Comparison of ENCODE assay signal across 8 cellular contexts in genomic region chr9:128321343-128321742, GRCh38. TPM values are rescaled to one million over a fixed set of nuclear protein-coding genes. Genes with fewer than 3 reads are reported as not detected.
A peak's percentile ranks its signal among the peaks of the same experiment; 100 is the strongest.
DNase-seq lines count a peak whose midpoint lies in the region; ATAC-seq, FAIRE-seq and TF ChIP-seq lines count a peak whose summit lies in the region.

No MANE protein-coding gene starts in this region.

- no peak for FAIRE-seq in A549 (lab: Jason Lieb, UNC)

- peaks cover 20% of the 10 kb centered on the region for H3K4me1 ChIP-seq in A549
- H3K4me1 ChIP-seq in HUES48 (ENCODE audit: control insufficient read depth, insufficient read depth, low read length) = no peaks in the 10 kb centered on the region; the same call in 1 of the 2 replicates
- H3K4me1 ChIP-seq in body of pancreas = peaks cover 24% of the 10 kb centered on the region
- H3K4me1 ChIP-seq in neuronal stem cell (ENCODE audit: control insufficient read depth in 2 of 2, insufficient read depth in 1 of 2, low read depth in 1 of 2, low read length in 2 of 2) = peaks cover 5 to 9% of the 10 kb centered on the region in 2 donors

- peaks cover 11% of the 10 kb centered on the region for H3K36me3 Mint-ChIP-seq in mesothelial cell of epicardium

- no peak overlapping the region for H3K9ac ChIP-seq in HUES48 (ENCODE audit: low read depth, low read length)
- no peak overlapping the region for H3K9ac ChIP-seq in neuronal stem cell (ENCODE audit: low read depth, low read length, poor library complexity)

- H2AK5ac ChIP-seq in neuronal stem cell (ENCODE audit: low read depth, low read length) = no peak overlapping the region

- H3K9me3 ChIP-seq in A549 (no peaks in the 10 kb centered on the region), HUES48 (ENCODE audit: control insufficient read depth, insufficient read depth, low read length) (no peaks in the 10 kb centered on the region), body of pancreas (no peaks in the 10 kb centered on the region), neuronal stem cell (replicated peaks in 1 of 2; ENCODE audit: control insufficient read depth in 2 of 2, insufficient read depth in 1 of 2, low read depth in 1 of 2, low read length in 2 of 2) (no peaks in the 10 kb centered on the region)

- H3K14ac ChIP-seq in neuronal stem cell (ENCODE audit: low read length) = no peak overlapping the region

- DNase-seq in A549 (ENCODE audit: low read depth in 1 of 2, low spot score in 1 of 2) (no peak), body of pancreas (no peak), mesothelial cell of epicardium (ENCODE audit: low spot score in 2 of 2, unreplicated experiment in 2 of 2) (no peak), neuronal stem cell (ENCODE audit: low spot score) (no peak), HuH-7.5 (ENCODE audit: low spot score) (no peak), AG08396 (ENCODE audit: low spot score) (no peak)

- no peak overlapping the region for H4K91ac ChIP-seq in neuronal stem cell (ENCODE audit: low read depth, low read length, poor library complexity)

- H2BK120ac ChIP-seq in neuronal stem cell (ENCODE audit: low read depth, low read length) = no peak overlapping the region

- no peak overlapping the region for H2BK15ac ChIP-seq in neuronal stem cell (ENCODE audit: low read length)

- no peak overlapping the region for H3K23ac ChIP-seq in neuronal stem cell (ENCODE audit: low read depth, low read length, poor library complexity)

- no peak for TF ChIP-seq POLR2A in A549 (IDR thresholded peaks at IDR 0.05; ENCODE audit: low read length)
- TF ChIP-seq POLR2A in body of pancreas (IDR thresholded peaks at IDR 0.05) = no peak

- no peak overlapping the region for H3K27ac Mint-ChIP-seq in mesothelial cell of epicardium

- peaks cover 4% of the 10 kb centered on the region for H3K79me1 ChIP-seq in neuronal stem cell (ENCODE audit: low read depth, low read length)

- no peaks in the 10 kb centered on the region for H3K27me3 Mint-ChIP-seq in mesothelial cell of epicardium (ENCODE audit: low read depth)

- H3K4ac ChIP-seq in neuronal stem cell (ENCODE audit: low read length) = no peak overlapping the region

- no peak for TF ChIP-seq EP300 in A549 (IDR thresholded peaks at IDR 0.05)

- H4K8ac ChIP-seq in neuronal stem cell (ENCODE audit: low read depth, low read length) = no peak overlapping the region

- POLR2A ChIA-PET in A549 (lab: Yijun Ruan, JAX) = interaction anchor here (0.6 kb wide), 1 partner anchor 21 kb away, joined by 5 read pairs; no protein-coding TSS in a partner anchor

- H3K4me3 ChIP-seq in A549 (peak overlapping the region; percentile 74), HUES48 (ENCODE audit: low read depth, low read length) (peak overlapping the region; percentile 83), body of pancreas (peak overlapping the region; percentile 77 to 88), neuronal stem cell (ENCODE audit: low read length in 2 of 2) (peak overlapping the region in 1 of 2 donors; percentile 70)

- H3K27me3 ChIP-seq in HUES48 (ENCODE audit: control insufficient read depth, insufficient read depth, low read length) (no peaks in the 10 kb centered on the region), body of pancreas (no peaks in the 10 kb centered on the region), neuronal stem cell (ENCODE audit: control insufficient read depth in 3 of 3, insufficient read depth in 3 of 3, low read depth in 1 of 3, low read length in 3 of 3) (no peaks in the 10 kb centered on the region)

- H2AFZ ChIP-seq in neuronal stem cell (ENCODE audit: low read length) = no peak overlapping the region

- no peak overlapping the region for H2BK12ac ChIP-seq in neuronal stem cell (ENCODE audit: low read length)

- TF ChIP-seq CTCF in A549 (IDR thresholded peaks at IDR 0.05) (no peak), body of pancreas (IDR thresholded peaks at IDR 0.05) (no peak), mesothelial cell of epicardium (IDR thresholded peaks at IDR 0.05; ENCODE audit: unreplicated experiment) (no peak)

- no peaks in the 10 kb centered on the region for H3K9me3 Mint-ChIP-seq in mesothelial cell of epicardium

- H2BK5ac ChIP-seq in neuronal stem cell (ENCODE audit: low read length) = no peak overlapping the region

- CTCF ChIA-PET in A549 (lab: Yijun Ruan, JAX) = interaction anchor here (0.7 to 2.9 kb wide), 7 partner anchors 11 to 41 kb away, joined by 4 to 16 read pairs (median 7); no protein-coding TSS in a partner anchor

- H3K18ac ChIP-seq in neuronal stem cell (ENCODE audit: low read length) = no peak overlapping the region

- peaks cover 46% of the 10 kb centered on the region for H3K36me3 ChIP-seq in HUES48 (ENCODE audit: control insufficient read depth, insufficient read depth, low read length)
- H3K36me3 ChIP-seq in body of pancreas (replicated peaks in 1 of 2; ENCODE audit: insufficient read depth in 1 of 2, low read depth in 2 of 2) = peaks cover 0 to 17% of the 10 kb centered on the region in 2 donors
- peaks cover 28 to 61% of the 10 kb centered on the region in 2 donors for H3K36me3 ChIP-seq in neuronal stem cell (replicated peaks in 1 of 2; ENCODE audit: control insufficient read depth in 2 of 2, insufficient read depth in 2 of 2, low read length in 2 of 2)

- peaks cover 14% of the 10 kb centered on the region for H3K4me1 Mint-ChIP-seq in mesothelial cell of epicardium

- peak overlapping the region; percentile 86 for H3K4me2 ChIP-seq in A549
- H3K4me2 ChIP-seq in neuronal stem cell (ENCODE audit: insufficient read depth, low read length, poor library complexity, severe bottlenecking) = no peak overlapping the region

- intact Hi-C loops in body of pancreas (cut with DNase I) = no loop called here

- TF ChIP-seq RAD21 in A549 (conservative IDR thresholded peaks at IDR 0.05 in 1 of 2, IDR thresholded peaks at IDR 0.05 in 1 of 2) = no peak

- peak overlapping the region; percentile 97 for H3K4me3 Mint-ChIP-seq in mesothelial cell of epicardium

- H3K27ac ChIP-seq in A549 (peak overlapping the region; percentile 97 to 99; a peak in 5 of 6 replicates), HUES48 (ENCODE audit: low read depth, low read length) (no peak overlapping the region), body of pancreas (no peak overlapping the region), neuronal stem cell (replicated peaks; ENCODE audit: low read length) (no peak overlapping the region)

- ATAC-seq in A549 (no peak), body of pancreas (no peak), GM21515 (IDR thresholded peaks at IDR 0.05; ENCODE audit: unreplicated experiment) (no peak)

- WGBS in A549 (ENCODE audit: missing lambda C conversion rate) = 78% methylated on average over 7 of the region's 7 CpGs
- 68 to 73% methylated on average over 6 to 7 of the region's 7 CpGs for WGBS in body of pancreas, 2 donors
- no CpG with 5 or more reads among the region's 7 CpGs for WGBS in neuronal stem cell (ENCODE audit: extremely low coverage in 2 of 2, insufficient read length in 2 of 2, insufficient replicate concordance in 1 of 2), 2 donors

RNA-seq across cellular contexts. Expression of gene TRUB2, which starts 0.9 kb away (rescaled TPM):
- polyA plus RNA-seq in A549 (2011; rRNA removed) = 29.0 and 43.4 TPM in 2 replicates
- polyA plus RNA-seq in A549 (2012; cell fraction: cytosol; rRNA removed) = 24.6 and 35.4 TPM in 2 replicates
- polyA plus RNA-seq in A549 (2012; cell fraction: nucleus; rRNA removed) = 24.0 and 24.5 TPM in 2 replicates
- 35.3 to 39.0 TPM (median 38.7 TPM) in 3 replicates for polyA plus RNA-seq in A549 (2017; fragmentation: RNase III; extraction: RNeasy Plus Mini Kit Qiagen cat#74134 plus additional on column Dnase treatment)
- 49.5 and 60.3 TPM in 2 replicates for polyA minus RNA-seq in A549 (2011; rRNA and poly(A)+ RNA removed)
- 10 to 100 TPM in 1 of 2 donors, 1 to 10 TPM in 1; 6.3 to 11.4 TPM for total RNA-seq in body of pancreas
- 27.8 to 29.8 TPM (median 29.3 TPM) in 3 replicates for total RNA-seq in mesothelial cell of epicardium
- 14.5 TPM for polyA plus RNA-seq in neuronal stem cell (2013, experiment 1 of 2)
- 14.5 TPM for polyA plus RNA-seq in neuronal stem cell (2013, experiment 2 of 2)

RNA-seq across cellular contexts. Expression of gene COQ4, which starts 1.3 kb away (rescaled TPM):
- polyA plus RNA-seq in A549 (2011; rRNA removed) (32.5 and 38.0 TPM in 2 replicates), A549 (2017; fragmentation: RNase III; extraction: RNeasy Plus Mini Kit Qiagen cat#74134 plus additional on column Dnase treatment) (41.3 to 42.8 TPM (median 42.4 TPM) in 3 replicates)
- polyA plus RNA-seq in A549 (2012; cell fraction: cytosol; rRNA removed) = 67.0 and 71.6 TPM in 2 replicates
- polyA plus RNA-seq in A549 (2012; cell fraction: nucleus; rRNA removed) = 134 and 137 TPM in 2 replicates
- 29.5 and 34.7 TPM in 2 replicates for polyA minus RNA-seq in A549 (2011; rRNA and poly(A)+ RNA removed)
- total RNA-seq in body of pancreas (10 to 100 TPM; 37.4 to 89.7 TPM), mesothelial cell of epicardium (53.7 to 56.2 TPM (median 55.4 TPM) in 3 replicates)
- 39.1 TPM for polyA plus RNA-seq in neuronal stem cell (2013, experiment 1 of 2)
- polyA plus RNA-seq in neuronal stem cell (2013, experiment 2 of 2) = 39.2 TPM

RNA-seq across cellular contexts. Expression of gene SLC27A4, which starts 19.0 kb away (rescaled TPM):
- polyA plus RNA-seq in A549 (2011; rRNA removed) (14.5 and 14.9 TPM in 2 replicates), A549 (2017; fragmentation: RNase III; extraction: RNeasy Plus Mini Kit Qiagen cat#74134 plus additional on column Dnase treatment) (26.1 to 27.0 TPM (median 26.4 TPM) in 3 replicates)
- 26.6 and 34.7 TPM in 2 replicates for polyA plus RNA-seq in A549 (2012; cell fraction: cytosol; rRNA removed)
- polyA plus RNA-seq in A549 (2012; cell fraction: nucleus; rRNA removed) = 47.8 and 63.4 TPM in 2 replicates
- polyA minus RNA-seq in A549 (2011; rRNA and poly(A)+ RNA removed) = 33.1 and 34.8 TPM in 2 replicates
- total RNA-seq in body of pancreas (10 to 100 TPM; 15.0 to 17.1 TPM), mesothelial cell of epicardium (18.5 to 19.9 TPM (median 19.0 TPM) in 3 replicates)
- polyA plus RNA-seq in neuronal stem cell (2013, experiment 1 of 2) = 6.1 TPM
- 5.4 TPM for polyA plus RNA-seq in neuronal stem cell (2013, experiment 2 of 2)

RNA-seq across cellular contexts. Expression of gene SWI5, which starts 45.3 kb away (rescaled TPM):
- 66.8 and 67.6 TPM in 2 replicates for polyA plus RNA-seq in A549 (2011; rRNA removed)
- polyA plus RNA-seq in A549 (2012; cell fraction: cytosol; rRNA removed) = 73.1 and 83.9 TPM in 2 replicates
- polyA plus RNA-seq in A549 (2012; cell fraction: nucleus; rRNA removed) = 31.2 and 35.8 TPM in 2 replicates
- polyA plus RNA-seq in A549 (2017; fragmentation: RNase III; extraction: RNeasy Plus Mini Kit Qiagen cat#74134 plus additional on column Dnase treatment) = 45.3 to 49.3 TPM (median 45.6 TPM) in 3 replicates
- 20.0 and 30.6 TPM in 2 replicates for polyA minus RNA-seq in A549 (2011; rRNA and poly(A)+ RNA removed)
- 10 to 100 TPM; 14.5 to 20.1 TPM for total RNA-seq in body of pancreas
- 24.1 to 26.0 TPM (median 24.3 TPM) in 3 replicates for total RNA-seq in mesothelial cell of epicardium
- 21.5 TPM for polyA plus RNA-seq in neuronal stem cell (2013, experiment 1 of 2)
- 21.5 TPM for polyA plus RNA-seq in neuronal stem cell (2013, experiment 2 of 2)

RNA-seq across cellular contexts. Expression of gene GOLGA2, which starts 45.5 kb away (rescaled TPM):
- polyA plus RNA-seq in A549 (2011; rRNA removed) = 55.3 and 61.9 TPM in 2 replicates
- 34.1 and 39.2 TPM in 2 replicates for polyA plus RNA-seq in A549 (2012; cell fraction: cytosol; rRNA removed)
- 46.7 and 55.5 TPM in 2 replicates for polyA plus RNA-seq in A549 (2012; cell fraction: nucleus; rRNA removed)
- polyA plus RNA-seq in A549 (2017; fragmentation: RNase III; extraction: RNeasy Plus Mini Kit Qiagen cat#74134 plus additional on column Dnase treatment) = 53.9 to 63.2 TPM (median 60.1 TPM) in 3 replicates
- polyA minus RNA-seq in A549 (2011; rRNA and poly(A)+ RNA removed) = 41.6 and 46.1 TPM in 2 replicates
- 100 to 1,000 TPM in 1 of 2 donors, 10 to 100 TPM in 1; 53.2 to 138 TPM for total RNA-seq in body of pancreas
- total RNA-seq in mesothelial cell of epicardium = 177 to 195 TPM (median 186 TPM) in 3 replicates
- 29.3 TPM for polyA plus RNA-seq in neuronal stem cell (2013, experiment 1 of 2)
- 30.6 TPM for polyA plus RNA-seq in neuronal stem cell (2013, experiment 2 of 2)

Comparison
In these comparisons a context has a peak if more than half of its experiments do, and no peak if none do; other contexts are left out.
1. H3K27ac ChIP-seq: peak in A549 (2 of 2); none in HUES48 (single experiment), body of pancreas (0 of 4) and neuronal stem cell (single experiment).